13 cellular contexts compared by ENCODE assay signal in the genomic region with DNA sequence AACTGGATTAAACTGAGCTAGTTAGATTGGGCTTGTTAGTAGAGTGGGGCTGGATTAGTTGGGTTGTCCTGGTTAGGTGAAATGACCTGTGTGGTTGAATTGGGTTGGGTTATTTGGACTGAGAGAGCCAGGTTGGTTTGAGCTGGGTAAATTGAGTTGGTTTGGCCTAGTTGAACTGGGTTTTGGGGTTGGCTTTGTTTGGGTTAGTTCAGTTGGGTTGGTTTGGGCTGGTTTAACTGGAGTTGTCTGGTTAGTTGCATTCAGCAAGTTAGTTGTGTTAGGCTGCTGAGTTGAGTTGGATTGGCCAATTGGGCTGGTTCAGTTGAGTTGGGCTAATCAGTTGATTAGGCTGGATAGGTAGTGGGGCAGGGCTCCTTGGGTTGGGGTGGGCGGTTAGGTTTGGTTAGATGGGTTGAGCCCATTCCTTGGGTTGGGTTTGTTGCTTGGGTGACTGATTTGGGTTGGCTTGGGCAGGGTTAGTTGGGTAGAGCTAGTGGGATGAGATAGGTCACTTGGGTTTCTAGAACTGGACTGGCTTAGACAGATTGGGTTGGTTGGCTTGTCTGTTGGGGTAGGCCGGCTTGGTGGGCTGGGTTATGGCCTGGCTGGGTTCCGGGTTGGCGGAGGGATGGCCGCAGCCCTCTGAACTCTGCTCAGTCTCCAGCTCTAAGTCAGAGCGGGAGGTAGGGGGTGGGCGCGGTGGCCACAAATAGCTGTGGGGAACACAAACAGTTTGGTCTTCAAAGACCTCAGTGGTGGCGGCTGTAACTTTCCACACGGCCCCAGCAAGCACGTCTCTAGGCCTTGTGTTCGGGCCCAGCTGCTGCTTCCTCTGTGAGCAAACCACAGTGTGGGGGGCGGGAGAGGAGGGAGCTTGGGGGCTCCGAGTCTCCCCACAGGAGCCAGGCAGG.
DNase-seq lines count a peak whose midpoint lies in the region; ATAC-seq and TF ChIP-seq lines count a peak whose summit lies in the region.
"Had no signal": no experiment of that assay in that cellular context is flagged by ENCODE, and none has a peak within 500 bp of the region (broad histone marks: within the 10 kb centered on the region; RNA-seq: fewer than 3 reads in every experiment).

No MANE protein-coding gene starts in this region.

- H3K27me3 Mint-ChIP-seq in T-helper 1 cell treated with Interleukin-12 subunit alpha and Interleukin-12 subunit beta and Interleukin-4 antibody, amounts not matched to agents 30 μg/mL and 1 μg/mL, for 36 hours (ENCODE audit: low read depth) = no peaks in the 10 kb centered on the region
- no peaks in the 10 kb centered on the region for H3K27me3 Mint-ChIP-seq in T-helper 2 cell treated with Interferon-gamma antibody and Interleukin-4, amounts not matched to agents 5 μg/mL and 100 μg/mL, for 36 hours (ENCODE audit: low read depth)
- no peaks in the 10 kb centered on the region for H3K27me3 Mint-ChIP-seq in chondrocyte (ENCODE audit: low read depth)

- ATAC-seq in GM18502 (IDR thresholded peaks at IDR 0.05; ENCODE audit: poor library complexity, unreplicated experiment) (no peak), HG02884 (IDR thresholded peaks at IDR 0.05; ENCODE audit: unreplicated experiment) (no peak)
- ATAC-seq: GM23338, left lung had no signal

- peaks cover 10% of the 10 kb centered on the region for H3K36me3 Mint-ChIP-seq in T-helper 1 cell treated with Interleukin-12 subunit alpha and Interleukin-12 subunit beta and Interleukin-4 antibody, amounts not matched to agents 30 μg/mL and 1 μg/mL, for 36 hours (ENCODE audit: low read depth)
- peaks cover 11% of the 10 kb centered on the region for H3K36me3 Mint-ChIP-seq in T-helper 2 cell treated with Interferon-gamma antibody and Interleukin-4, amounts not matched to agents 5 μg/mL and 100 μg/mL, for 36 hours (ENCODE audit: low read depth)
- peaks cover 1% of the 10 kb centered on the region for H3K36me3 Mint-ChIP-seq in chondrocyte (ENCODE audit: low read depth)

- DNase-seq in T-helper 1 cell = no peak
- no peak for DNase-seq in T-helper 2 cell treated with Interferon-gamma antibody and Interleukin-4, amounts not matched to agents 5 μg/mL and 100 μg/mL, for 36 hours (ENCODE audit: low spot score)
- peak; percentile 75 for DNase-seq in chondrocyte (ENCODE audit: low spot score)
- peak; percentile 31 to 40 for DNase-seq in stimulated activated CD8-positive, alpha-beta memory T cell treated with anti-CD3 and anti-CD28 coated beads, Interleukin-4, amount 100 ng/mL, for 1 hour (ENCODE audit: low read depth in 2 of 2, low spot score in 1 of 2)
- DNase-seq in inferior parietal cortex (ENCODE audit: extremely low spot score) = no peak
- DNase-seq: left lung; NCI-H446 treated with DMSO at 0.1 percent for 48 hours; ovary; stimulated activated CD4-positive, alpha-beta T cell treated with anti-CD3 and anti-CD28 coated beads, Interleukin-2, amount 100 ng/mL, for 48 hours had no signal

- TF ChIP-seq CTCF in chondrocyte (IDR thresholded peaks at IDR 0.05) = no peak

- peaks cover 60% of the 10 kb centered on the region for H3K4me1 Mint-ChIP-seq in T-helper 1 cell treated with Interleukin-12 subunit alpha and Interleukin-12 subunit beta and Interleukin-4 antibody, amounts not matched to agents 30 μg/mL and 1 μg/mL, for 36 hours (ENCODE audit: low read depth)
- peaks cover 55% of the 10 kb centered on the region for H3K4me1 Mint-ChIP-seq in T-helper 2 cell treated with Interferon-gamma antibody and Interleukin-4, amounts not matched to agents 5 μg/mL and 100 μg/mL, for 36 hours (ENCODE audit: low read depth)
- H3K4me1 Mint-ChIP-seq in chondrocyte (ENCODE audit: low read depth) = peaks cover 4% of the 10 kb centered on the region
- H3K4me1 Mint-ChIP-seq: GM23338 had no signal

- H3K4me3 Mint-ChIP-seq in T-helper 1 cell treated with Interleukin-12 subunit alpha and Interleukin-12 subunit beta and Interleukin-4 antibody, amounts not matched to agents 30 μg/mL and 1 μg/mL, for 36 hours = no peak overlapping the region
- no peak overlapping the region for H3K4me3 Mint-ChIP-seq in T-helper 2 cell treated with Interferon-gamma antibody and Interleukin-4, amounts not matched to agents 5 μg/mL and 100 μg/mL, for 36 hours
- no peak overlapping the region for H3K4me3 Mint-ChIP-seq in chondrocyte (ENCODE audit: unreplicated experiment)
- H3K4me3 Mint-ChIP-seq: GM23338 had no signal

- peaks cover 7% of the 10 kb centered on the region for H3K9me3 Mint-ChIP-seq in T-helper 1 cell treated with Interleukin-12 subunit alpha and Interleukin-12 subunit beta and Interleukin-4 antibody, amounts not matched to agents 30 μg/mL and 1 μg/mL, for 36 hours
- peaks cover 9% of the 10 kb centered on the region for H3K9me3 Mint-ChIP-seq in T-helper 2 cell treated with Interferon-gamma antibody and Interleukin-4, amounts not matched to agents 5 μg/mL and 100 μg/mL, for 36 hours
- H3K9me3 Mint-ChIP-seq in chondrocyte (ENCODE audit: low read depth) = peaks cover 4% of the 10 kb centered on the region
- H3K9me3 Mint-ChIP-seq: GM23338 had no signal

- H3K27ac Mint-ChIP-seq in T-helper 1 cell treated with Interleukin-12 subunit alpha and Interleukin-12 subunit beta and Interleukin-4 antibody, amounts not matched to agents 30 μg/mL and 1 μg/mL, for 36 hours = peak overlapping the region; percentile 63
- peak overlapping the region; percentile 46 for H3K27ac Mint-ChIP-seq in T-helper 2 cell treated with Interferon-gamma antibody and Interleukin-4, amounts not matched to agents 5 μg/mL and 100 μg/mL, for 36 hours
- H3K27ac Mint-ChIP-seq in chondrocyte (ENCODE audit: unreplicated experiment) = no peak overlapping the region
- H3K27ac Mint-ChIP-seq: GM23338 had no signal

Comparison
In these comparisons a context has a peak if more than half of its experiments do, and no peak if none do; other contexts are left out.
1. DNase-seq: peak in chondrocyte (single experiment) and stimulated activated CD8-positive, alpha-beta memory T cell treated with anti-CD3 and anti-CD28 coated beads, Interleukin-4, amount 100 ng/mL, for 1 hour (2 of 2); none in T-helper 1 cell (0 of 5), T-helper 2 cell treated with Interferon-gamma antibody and Interleukin-4, amounts not matched to agents 5 μg/mL and 100 μg/mL, for 36 hours (single experiment) and inferior parietal cortex (single experiment).